In the genomic region with DNA sequence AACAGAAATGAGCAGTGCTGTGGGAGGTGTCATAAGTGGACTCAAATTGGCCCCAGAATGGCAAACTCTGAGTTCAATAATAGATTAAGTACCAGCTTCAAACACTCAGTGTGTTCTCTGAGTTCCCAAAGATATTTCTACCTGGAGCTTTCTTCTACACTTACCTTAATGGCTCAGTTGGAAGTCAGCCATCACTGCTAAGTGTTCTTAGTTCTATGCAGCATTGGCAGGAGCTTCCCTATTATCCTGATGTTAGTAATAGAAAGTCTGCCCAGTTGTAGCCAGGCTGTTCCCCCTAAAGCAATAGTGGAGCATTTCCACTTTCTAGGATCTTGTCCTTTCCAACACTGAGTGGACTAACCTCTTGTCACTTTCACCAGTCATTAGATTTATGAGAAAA, we compare ENCODE assay signal across 1 cellular context.
TF ChIP-seq lines count a peak whose summit lies in the region.

No MANE protein-coding gene starts in this region.

TF ChIP-seq in HepG2, 621 proteins besides CTCF, POLR2A, EP300 and RAD21 (continued from another document):
- TF ChIP-seq, protein P1, sequence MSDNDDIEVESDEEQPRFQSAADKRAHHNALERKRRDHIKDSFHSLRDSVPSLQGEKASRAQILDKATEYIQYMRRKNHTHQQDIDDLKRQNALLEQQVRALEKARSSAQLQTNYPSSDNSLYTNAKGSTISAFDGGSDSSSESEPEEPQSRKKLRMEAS (IDR thresholded peaks at IDR 0.05): no peak
- TF ChIP-seq, protein P2, sequence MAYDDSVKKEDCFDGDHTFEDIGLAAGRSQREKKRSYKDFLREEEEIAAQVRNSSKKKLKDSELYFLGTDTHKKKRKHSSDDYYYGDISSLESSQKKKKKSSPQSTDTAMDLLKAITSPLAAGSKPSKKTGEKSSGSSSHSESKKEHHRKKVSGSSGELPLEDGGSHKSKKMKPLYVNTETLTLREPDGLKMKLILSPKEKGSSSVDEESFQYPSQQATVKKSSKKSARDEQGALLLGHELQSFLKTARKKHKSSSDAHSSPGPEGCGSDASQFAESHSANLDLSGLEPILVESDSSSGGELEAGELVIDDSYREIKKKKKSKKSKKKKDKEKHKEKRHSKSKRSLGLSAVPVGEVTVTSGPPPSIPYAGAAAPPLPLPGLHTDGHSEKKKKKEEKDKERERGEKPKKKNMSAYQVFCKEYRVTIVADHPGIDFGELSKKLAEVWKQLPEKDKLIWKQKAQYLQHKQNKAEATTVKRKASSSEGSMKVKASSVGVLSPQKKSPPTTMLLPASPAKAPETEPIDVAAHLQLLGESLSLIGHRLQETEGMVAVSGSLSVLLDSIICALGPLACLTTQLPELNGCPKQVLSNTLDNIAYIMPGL (CRISPR knock-in tag; IDR thresholded peaks at IDR 0.05; ENCODE audit: borderline replicate concordance in 1 of 2, low read depth in 1 of 2): no peak
- no peak for TF ChIP-seq SAP130 (CRISPR knock-in tag; IDR thresholded peaks at IDR 0.05; ENCODE audit: low read depth)
- TF ChIP-seq ZNF749 (CRISPR knock-in tag; IDR thresholded peaks at IDR 0.05; ENCODE audit: borderline replicate concordance): no peak
- no peak for TF ChIP-seq GPN1 (CRISPR knock-in tag; IDR thresholded peaks at IDR 0.05; ENCODE audit: borderline replicate concordance)
- TF ChIP-seq MED8 (CRISPR knock-in tag; IDR thresholded peaks at IDR 0.05; ENCODE audit: insufficient replicate concordance): no peak
- no peak for TF ChIP-seq ZNF343 (CRISPR knock-in tag; IDR thresholded peaks at IDR 0.05)
- TF ChIP-seq KDM2A (CRISPR knock-in tag; IDR thresholded peaks at IDR 0.05; ENCODE audit: borderline replicate concordance, low read depth): no peak
- no peak for TF ChIP-seq KAT2B (IDR thresholded peaks at IDR 0.05; ENCODE audit: borderline replicate concordance, low read depth, low read length)
